Comparison of ENCODE assay signal across 23 cellular contexts in genomic region chr20:51635680-51636079, GRCh38.
"Had no signal": no experiment of that assay in that cellular context is flagged by ENCODE, and none has a peak within 500 bp of the region (broad histone marks: within the 10 kb centered on the region; RNA-seq: fewer than 3 reads in every experiment).

No MANE protein-coding gene starts in this region.

- ATAC-seq: activated CD8-positive, alpha-beta memory T cell treated with anti-CD3 and anti-CD28 coated beads, Interleukin-2, amount 10 ng/mL, durations not matched to agents 7 days and 5 days; body of pancreas; gastroesophageal sphincter; left cardiac atrium; left ventricle myocardium superior; T-helper 17 cell had no signal

- H3K27ac Mint-ChIP-seq: activated CD8-positive, alpha-beta memory T cell treated with anti-CD3 and anti-CD28 coated beads, Interleukin-2, amount 10 ng/mL, durations not matched to agents 7 days and 5 days; activated naive CD4-positive, alpha-beta T cell treated with anti-CD3 and anti-CD28 coated beads, Interleukin-2, amount 50 U/mL, for 24 hours; neural progenitor cell; T-helper 17 cell had no signal

- H3K27ac ChIP-seq: cardiac muscle cell, colonic mucosa, gastroesophageal sphincter, neural progenitor cell, right atrium auricular region, testis, transverse colon, WERI-Rb-1 had no signal

- H3K4me2 ChIP-seq: neural progenitor cell had no signal

- H3K4me3 ChIP-seq: body of pancreas, cardiac muscle cell, colonic mucosa, gastroesophageal sphincter, neural progenitor cell, right atrium auricular region, testis, transverse colon had no signal

- H3K36me3 ChIP-seq: cardiac muscle cell, colonic mucosa, neural progenitor cell, right atrium auricular region had no signal

- H3K36me3 Mint-ChIP-seq: activated CD8-positive, alpha-beta memory T cell treated with anti-CD3 and anti-CD28 coated beads, Interleukin-2, amount 10 ng/mL, durations not matched to agents 7 days and 5 days; activated naive CD4-positive, alpha-beta T cell treated with anti-CD3 and anti-CD28 coated beads, Interleukin-2, amount 50 U/mL, for 24 hours; neural progenitor cell had no signal

- H3K9ac ChIP-seq: neural progenitor cell had no signal

- DNase-seq: activated CD8-positive, alpha-beta memory T cell treated with anti-CD3 and anti-CD28 coated beads, Interleukin-2, amount 10 ng/mL, durations not matched to agents 7 days and 5 days; anterior cingulate cortex; body of pancreas; cerebellar nuclear complex; colonic mucosa; effector CD8-positive, alpha-beta T cell; hippocampal formation; left cardiac atrium; left ventricle myocardium superior; occipital lobe; stimulated activated naive CD4-positive, alpha-beta T cell; T-helper 17 cell; T1000; testis; transverse colon; WERI-Rb-1 had no signal

- FAIRE-seq: endometrium, keratinocyte had no signal

- H3K9me3 Mint-ChIP-seq: activated naive CD4-positive, alpha-beta T cell treated with anti-CD3 and anti-CD28 coated beads, Interleukin-2, amount 50 U/mL, for 24 hours; neural progenitor cell had no signal

- H3K4me1 ChIP-seq: colonic mucosa, neural progenitor cell had no signal

- H2AFZ ChIP-seq: neural progenitor cell had no signal

- H3K4me1 Mint-ChIP-seq: neural progenitor cell had no signal

- H3K27me3 ChIP-seq: body of pancreas, cardiac muscle cell, colonic mucosa, gastroesophageal sphincter, neural progenitor cell, right atrium auricular region, testis, transverse colon had no signal

- H3K4me3 Mint-ChIP-seq: activated CD8-positive, alpha-beta memory T cell treated with anti-CD3 and anti-CD28 coated beads, Interleukin-2, amount 10 ng/mL, durations not matched to agents 7 days and 5 days; activated naive CD4-positive, alpha-beta T cell treated with anti-CD3 and anti-CD28 coated beads, Interleukin-2, amount 50 U/mL, for 24 hours; neural progenitor cell; T-helper 17 cell had no signal

- H3K9me3 ChIP-seq: body of pancreas, colonic mucosa, gastroesophageal sphincter, right atrium auricular region, testis, transverse colon had no signal
